Comparison of ENCODE assay signal across 2 cellular contexts in the genomic region with DNA sequence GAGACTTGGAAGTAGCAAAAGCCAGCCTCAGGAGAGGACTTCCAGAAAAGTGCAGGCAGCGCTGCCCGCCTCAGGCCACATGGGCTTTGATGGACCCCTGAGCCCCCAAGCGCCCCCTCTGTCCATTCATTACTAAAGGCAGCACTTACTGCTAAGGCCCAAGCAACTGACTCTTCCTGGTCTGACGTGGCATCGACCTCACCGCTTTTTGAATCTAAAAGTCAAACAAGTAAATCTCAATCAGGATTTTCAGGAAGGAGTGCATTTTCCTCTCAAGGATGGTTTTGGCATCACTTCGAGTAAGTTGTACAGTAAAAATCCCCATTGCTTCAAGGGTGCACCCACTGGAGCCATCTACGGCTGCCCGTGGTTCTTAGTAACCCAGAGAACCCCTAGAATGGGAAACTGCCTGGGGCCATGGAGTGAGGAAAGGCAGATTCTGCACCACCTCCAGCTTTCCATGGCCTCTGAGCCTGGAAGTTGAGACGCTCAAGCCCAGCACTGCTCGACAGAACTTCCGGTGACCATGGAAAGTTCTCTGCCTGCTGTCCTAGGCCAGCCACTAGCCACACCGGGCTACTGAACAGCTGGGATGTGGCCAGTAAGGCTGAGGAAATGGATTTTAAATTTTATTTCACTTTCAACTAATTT.
TF ChIP-seq lines count a peak whose summit lies in the region.

No MANE protein-coding gene starts in this region.

TF ChIP-seq in K562, 482 proteins besides CTCF, POLR2A, EP300 and RAD21:
- 0 out of 2 replicates have a peak, but pooled peaks have one; percentile 3 for TF ChIP-seq RBFOX2 (IDR thresholded peaks at IDR 0.05; ENCODE audit: low read depth, low read length)
- no peak for TF ChIP-seq MTF1 (CRISPR knock-in tag; IDR thresholded peaks at IDR 0.05; ENCODE audit: borderline replicate concordance)

TF ChIP-seq in GM12891, 5 proteins besides CTCF, POLR2A, EP300 and RAD21 (continued from another document):
- no peak for TF ChIP-seq PAX5 (IDR thresholded peaks at IDR 0.05; ENCODE audit: insufficient read depth, low read length, severe bottlenecking)
- TF ChIP-seq SPI1 (IDR thresholded peaks at IDR 0.05; ENCODE audit: low read depth, low read length), result no peak
- no peak for TF ChIP-seq TAF1 (IDR thresholded peaks at IDR 0.05; ENCODE audit: low read depth, low read length)
- TF ChIP-seq POLR2AphosphoS5 (IDR thresholded peaks at IDR 0.05; ENCODE audit: low read depth, low read length), result no peak
TF ChIP-seq in GM12891: peak in this region for 0.
